Comparison of ENCODE assay signal across 1 cellular context in genomic region chr13:73065665-73066350, GRCh38.
TF ChIP-seq lines count a peak whose summit lies in the region.

No MANE protein-coding gene starts in this region.

TF ChIP-seq in A549, 52 proteins besides CTCF, POLR2A, EP300 and RAD21 (continued from another document):
- TF ChIP-seq E2F6 (IDR thresholded peaks at IDR 0.05; ENCODE audit: borderline replicate concordance, low read depth), result no peak
- TF ChIP-seq RFX5 (IDR thresholded peaks at IDR 0.05), result no peak
- no peak for TF ChIP-seq TFCP2L1 (CRISPR knock-in tag; IDR thresholded peaks at IDR 0.05)
- TF ChIP-seq ZSCAN20 (CRISPR knock-in tag; IDR thresholded peaks at IDR 0.05), result no peak
- TF ChIP-seq ESRRA (IDR thresholded peaks at IDR 0.05; ENCODE audit: borderline replicate concordance, low read length), result no peak
- TF ChIP-seq BCL3 (IDR thresholded peaks at IDR 0.05), result no peak
- TF ChIP-seq SMC3 (IDR thresholded peaks at IDR 0.05), result no peak
- TF ChIP-seq POLR2AphosphoS2 (conservative IDR thresholded peaks at IDR 0.05; ENCODE audit: low read length), result no peak
